Comparison of ENCODE assay signal across 9 cellular contexts in genomic region chr7:128458956-128459355, GRCh38. TPM values are rescaled to one million over a fixed set of nuclear protein-coding genes. Genes with fewer than 3 reads are reported as not detected.
A peak's percentile ranks its signal among the peaks of the same experiment; 100 is the strongest.
DNase-seq lines count a peak whose midpoint lies in the region; ATAC-seq and TF ChIP-seq lines count a peak whose summit lies in the region.
"Had no signal": no experiment of that assay in that cellular context is flagged by ENCODE, and none has a peak within 500 bp of the region (broad histone marks: within the 10 kb centered on the region; RNA-seq: fewer than 3 reads in every experiment).

No MANE protein-coding gene starts in this region.

- H4K20me1 ChIP-seq in PC-9 (ENCODE audit: insufficient read depth), result peaks cover 9% of the 10 kb centered on the region

- H3K9me3 Mint-ChIP-seq in stimulated activated effector memory CD8-positive, alpha-beta T cell treated with anti-CD3 and anti-CD28 coated beads, Interleukin-12 subunit alpha, Interleukin-12 subunit beta, amount 100 ng/mL, for 72 hours, result no peaks in the 10 kb centered on the region

- no peaks in the 10 kb centered on the region for H3K9me3 ChIP-seq in PC-9 (ENCODE audit: insufficient read depth, low read depth)

- H3F3A ChIP-seq in PC-9 (ENCODE audit: insufficient read depth, low read depth), result peaks cover 41% of the 10 kb centered on the region

- H3K36me3 ChIP-seq in PC-9 (ENCODE audit: low read depth), result peaks cover 11% of the 10 kb centered on the region

- no peak overlapping the region for H3K4me3 ChIP-seq in PC-9
- H3K4me3 ChIP-seq: lung had no signal

- no TSS peak for BruUV-seq in PC-9 (replicated peaks; lab: Mats Ljungman, UMichigan)

- peaks cover 90% of the 10 kb centered on the region for H3K36me3 Mint-ChIP-seq in stimulated activated effector memory CD8-positive, alpha-beta T cell treated with anti-CD3 and anti-CD28 coated beads, Interleukin-12 subunit alpha, Interleukin-12 subunit beta, amount 100 ng/mL, for 72 hours

- peak overlapping the region; percentile 86 for H3K4me2 ChIP-seq in PC-9

- H3K79me2 ChIP-seq in PC-9 (ENCODE audit: low read depth), result peaks cover 57% of the 10 kb centered on the region

- H2AFZ ChIP-seq in PC-9, result no peak overlapping the region

- no peaks in the 10 kb centered on the region for H3K27me3 ChIP-seq in PC-9 (ENCODE audit: insufficient read depth, low read depth)

- peak overlapping the region; percentile 90 for H3K4me3 Mint-ChIP-seq in stimulated activated effector memory CD8-positive, alpha-beta T cell treated with anti-CD3 and anti-CD28 coated beads, Interleukin-12 subunit alpha, Interleukin-12 subunit beta, amount 100 ng/mL, for 72 hours

- H3K27ac Mint-ChIP-seq in stimulated activated effector memory CD8-positive, alpha-beta T cell treated with anti-CD3 and anti-CD28 coated beads, Interleukin-12 subunit alpha, Interleukin-12 subunit beta, amount 100 ng/mL, for 72 hours, result peak overlapping the region; percentile 74

- ATAC-seq in HG02840 (IDR thresholded peaks at IDR 0.05; ENCODE audit: low FRiP score, unreplicated experiment), result peak; percentile 14
- peak; percentile 79 for ATAC-seq in stimulated activated effector memory CD8-positive, alpha-beta T cell treated with anti-CD3 and anti-CD28 coated beads, Interleukin-12 subunit alpha, Interleukin-12 subunit beta, amount 100 ng/mL, for 72 hours

- POLR2A ChIA-PET in PC-9 (lab: Charles Lee; ENCODE audit: unreplicated experiment), result no interaction called here

- intact Hi-C loops in PC-9 (cut with micrococcal nuclease; ENCODE audit: unreplicated experiment), result no loop called here

- no peak overlapping the region for H3K27ac ChIP-seq in PC-9

- DNase-seq in activated T-cell treated with anti-CD3 and anti-CD28 coated beads for 24 hours (ENCODE audit: low read depth) (peak; percentile 33), PC-9 (no peak), NCI-H1092 (lab: John Stamatoyannopoulos, UW) (no peak), NCI-H524 treated with DMSO at 0.1 percent for 48 hours (lab: John Stamatoyannopoulos, UW) (no peak), NOMO-1 treated with DMSO at 0.1 percent for 48 hours (lab: John Stamatoyannopoulos, UW; ENCODE audit: unreplicated experiment) (no peak)
- DNase-seq in activated T-cell treated with anti-CD3 and anti-CD28 coated beads, Interleukin-2, amount 50 U/mL, for 48 hours, result no peak
- no peak for DNase-seq in stimulated activated effector memory CD8-positive, alpha-beta T cell treated with anti-CD3 and anti-CD28 coated beads, Interleukin-12 subunit alpha, Interleukin-12 subunit beta, amount 100 ng/mL, for 72 hours (ENCODE audit: low spot score in 2 of 2)

- TF ChIP-seq CTCF in PC-9 (conservative IDR thresholded peaks at IDR 0.05), result no peak

- CTCF ChIA-PET in PC-9 (lab: Charles Lee), result interaction anchor here (0.7 to 4.2 kb wide), 2 partner anchors 31 to 55 kb away, joined by 9 to 73 read pairs; no protein-coding TSS in a partner anchor

- peaks cover 33% of the 10 kb centered on the region for H3K4me1 ChIP-seq in PC-9 (replicated peaks; ENCODE audit: insufficient read depth)

- H3K9me2 ChIP-seq in PC-9 (ENCODE audit: insufficient read depth), result no peaks in the 10 kb centered on the region

- H3K4me1 Mint-ChIP-seq in stimulated activated effector memory CD8-positive, alpha-beta T cell treated with anti-CD3 and anti-CD28 coated beads, Interleukin-12 subunit alpha, Interleukin-12 subunit beta, amount 100 ng/mL, for 72 hours, result peaks cover 45% of the 10 kb centered on the region

RNA-seq across cellular contexts. Expression of gene HILPDA, which starts 3.3 kb away (rescaled TPM):
- 22.8 and 30.3 TPM in 2 replicates for total RNA-seq in PC-9 (2021)

RNA-seq across cellular contexts. Expression of gene METTL2B, which starts 17.6 kb away (rescaled TPM):
- total RNA-seq in PC-9 (2021), result 39.2 and 41.9 TPM in 2 replicates

RNA-seq across cellular contexts. Expression of gene IMPDH1, which starts 49.2 kb away (rescaled TPM):
- 119 and 123 TPM in 2 replicates for total RNA-seq in PC-9 (2021)
